In the genomic region with DNA sequence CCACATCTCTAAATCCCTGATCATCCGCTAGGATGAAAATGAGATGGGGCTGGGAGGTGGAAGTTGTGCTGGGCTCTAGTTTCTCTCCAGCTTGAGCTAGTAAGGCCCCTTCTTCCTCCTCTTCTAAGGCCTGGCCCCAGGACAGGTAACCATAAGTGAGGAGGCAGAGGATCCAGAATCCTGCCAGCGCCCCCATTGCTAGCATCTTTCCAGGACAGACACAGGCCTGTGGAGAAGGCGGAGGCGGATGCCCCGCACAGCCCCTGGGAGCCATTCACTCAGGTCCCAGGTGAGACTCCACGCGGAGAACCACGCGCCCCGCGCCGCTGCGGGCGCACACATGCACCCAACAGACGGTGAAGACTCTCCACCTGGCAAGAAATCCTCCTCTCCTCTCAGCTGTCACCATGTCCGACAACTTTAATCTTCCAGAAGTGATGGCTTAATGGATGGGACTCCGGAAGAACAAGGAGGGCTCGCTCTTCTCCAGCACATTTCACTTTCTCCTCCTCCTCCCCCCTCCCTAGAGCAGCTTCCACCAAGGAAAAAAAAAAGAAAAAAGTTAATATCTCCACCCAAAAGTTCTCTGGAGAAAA, we compare ENCODE assay signal across 8 cellular contexts. TPM values are rescaled to one million over a fixed set of nuclear protein-coding genes. Genes with fewer than 3 reads are reported as not detected.
DNase-seq lines count a peak whose midpoint lies in the region; ATAC-seq and TF ChIP-seq lines count a peak whose summit lies in the region.

No MANE protein-coding gene starts in this region.

- H3K4me3 ChIP-seq in coronary artery = peak overlapping the region; percentile 80
- peak overlapping the region; percentile 64 for H3K4me3 ChIP-seq in lower lobe of right lung
- H3K4me3 ChIP-seq in uterus = peak overlapping the region; percentile 49 to 61

- H3K9me3 ChIP-seq in lower lobe of right lung (no peaks in the 10 kb centered on the region), uterus (no peaks in the 10 kb centered on the region)

- no peak for TF ChIP-seq CTCF in coronary artery (IDR thresholded peaks at IDR 0.05)
- no peak for TF ChIP-seq CTCF in lower lobe of right lung (IDR thresholded peaks at IDR 0.05)
- TF ChIP-seq CTCF in uterus (IDR thresholded peaks at IDR 0.05) = no peak

- H3K4me1 ChIP-seq in lower lobe of right lung (no peaks in the 10 kb centered on the region), uterus (no peaks in the 10 kb centered on the region)

- H3K27me3 ChIP-seq in lower lobe of right lung (ENCODE audit: low read depth) (no peaks in the 10 kb centered on the region), uterus (no peaks in the 10 kb centered on the region)

- H3K4me1 Mint-ChIP-seq in activated T-cell treated with anti-CD3 and anti-CD28 coated beads, Interleukin-2, amount 50 U/mL, for 72 hours (ENCODE audit: low read depth) = peaks cover 19% of the 10 kb centered on the region

- DNase-seq in activated T-cell treated with anti-CD3 and anti-CD28 coated beads, Interleukin-2, amount 50 U/mL, for 72 hours = no peak
- DNase-seq in activated T-cell treated with anti-CD3 and anti-CD28 coated beads, Interleukin-2, amount 50 U/mL, for 48 hours = no peak
- DNase-seq in coronary artery (ENCODE audit: low spot score) (peak; percentile 75), lower lobe of right lung (no peak), uterus (peak; percentile 22 to 36), middle frontal gyrus (ENCODE audit: extremely low spot score, low spot score) (no peak)
- DNase-seq in activated CD8-positive, alpha-beta memory T cell treated with anti-CD3 and anti-CD28 coated beads, Interleukin-2, amount 50 U/mL, for 48 hours = no peak

- TF ChIP-seq POLR2A in uterus (IDR thresholded peaks at IDR 0.05) = no peak

- intact Hi-C loops in lower lobe of right lung (cut with DNase I) = no loop called here
- intact Hi-C loops in uterus (cut with DNase I; ENCODE audit: low total_unique reads) = no loop called here

- ATAC-seq in activated T-cell treated with anti-CD3 and anti-CD28 coated beads, Interleukin-2, amount 50 U/mL, for 72 hours (replicated peaks in 1 of 2) = no peak
- peak; percentile 38 to 60 for ATAC-seq in lower lobe of right lung
- no peak for ATAC-seq in HG03565 (IDR thresholded peaks at IDR 0.05; ENCODE audit: unreplicated experiment)

- H3K27ac ChIP-seq in coronary artery (peak overlapping the region; percentile 90 to 95), lower lobe of right lung (peak overlapping the region; percentile 82), uterus (peak overlapping the region; percentile 81 to 89)

- H3K4me3 Mint-ChIP-seq in activated T-cell treated with anti-CD3 and anti-CD28 coated beads, Interleukin-2, amount 50 U/mL, for 72 hours = peak overlapping the region; percentile 82 to 83

- no peak overlapping the region for H3K27ac Mint-ChIP-seq in activated T-cell treated with anti-CD3 and anti-CD28 coated beads, Interleukin-2, amount 50 U/mL, for 72 hours

- H3K9me3 Mint-ChIP-seq in activated T-cell treated with anti-CD3 and anti-CD28 coated beads, Interleukin-2, amount 50 U/mL, for 72 hours = peaks cover 4 to 7% of the 10 kb centered on the region in 2 donors

- H3K36me3 ChIP-seq in lower lobe of right lung (no peaks in the 10 kb centered on the region), uterus (no peaks in the 10 kb centered on the region)

- H3K27me3 Mint-ChIP-seq in activated T-cell treated with anti-CD3 and anti-CD28 coated beads, Interleukin-2, amount 50 U/mL, for 72 hours (ENCODE audit: low read depth) = peaks cover 48% of the 10 kb centered on the region

- H3K36me3 Mint-ChIP-seq in activated T-cell treated with anti-CD3 and anti-CD28 coated beads, Interleukin-2, amount 50 U/mL, for 72 hours (ENCODE audit: insufficient read depth in 2 of 2) = peaks cover 1 to 5% of the 10 kb centered on the region in 2 donors

RNA-seq across cellular contexts. Expression of a gene that starts 0.8 kb away (rescaled TPM):
- total RNA-seq in activated T-cell treated with anti-CD3 and anti-CD28 coated beads, Interleukin-2, amount 50 U/mL, for 72 hours = not detected
- total RNA-seq in lower lobe of right lung = 8.4 TPM
- total RNA-seq in uterus = 10 to 100 TPM in 2 of 4 donors, 1 to 10 TPM in 2; 7.0 to 37.9 (median 9.8) TPM

Comparison
In these comparisons a context has a peak if more than half of its experiments do, and no peak if none do; other contexts are left out.
1. ATAC-seq: peak in lower lobe of right lung (2 of 2); none in activated T-cell treated with anti-CD3 and anti-CD28 coated beads, Interleukin-2, amount 50 U/mL, for 72 hours (0 of 2) and HG03565 (single experiment).
2. DNase-seq: peak in coronary artery (single experiment) and uterus (2 of 2); none in activated T-cell treated with anti-CD3 and anti-CD28 coated beads, Interleukin-2, amount 50 U/mL, for 72 hours (0 of 2), activated T-cell treated with anti-CD3 and anti-CD28 coated beads, Interleukin-2, amount 50 U/mL, for 48 hours (0 of 2), lower lobe of right lung (single experiment), middle frontal gyrus (single experiment) and activated CD8-positive, alpha-beta memory T cell treated with anti-CD3 and anti-CD28 coated beads, Interleukin-2, amount 50 U/mL, for 48 hours (single experiment).
3. Peak in every context shown above with its lines, with median percentiles within 50 percentile points of each other: H3K27ac ChIP-seq and H3K4me3 ChIP-seq.